Comparison of ENCODE assay signal across 13 cellular contexts in the genomic region with DNA sequence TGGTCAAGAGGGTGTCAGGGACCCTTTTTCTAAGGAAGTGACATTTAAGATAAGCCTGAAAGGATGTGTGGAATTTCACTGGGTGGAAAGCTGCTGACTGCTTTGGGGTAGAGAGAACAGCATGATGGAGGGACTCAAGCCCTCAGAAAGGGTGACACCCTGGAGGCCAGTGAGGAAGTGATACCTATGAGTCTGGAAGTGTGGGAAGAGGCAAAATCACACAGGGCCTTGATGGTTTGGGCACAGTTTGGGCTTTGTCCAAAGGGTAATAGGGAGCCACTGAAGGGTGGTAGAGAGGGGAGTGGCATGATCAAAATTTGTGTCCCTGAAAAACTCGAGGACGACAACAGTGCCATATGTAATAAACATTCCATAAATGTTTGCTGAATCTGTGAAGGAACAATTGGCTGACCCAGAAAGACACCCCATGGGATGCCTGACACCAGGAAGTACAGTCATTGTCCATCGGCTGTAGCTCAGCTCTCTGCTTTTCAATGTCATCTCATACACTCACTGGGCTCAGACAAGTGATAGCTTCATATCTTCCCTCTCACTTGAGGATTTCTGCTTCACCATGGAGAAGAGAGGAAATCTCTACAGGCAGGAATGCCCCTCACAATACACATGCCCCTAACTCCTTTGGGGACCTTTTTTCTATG. TPM values are rescaled to one million over a fixed set of nuclear protein-coding genes. Genes with fewer than 3 reads are reported as not detected.
DNase-seq lines count a peak whose midpoint lies in the region; ATAC-seq and TF ChIP-seq lines count a peak whose summit lies in the region.
"Had no signal": no experiment of that assay in that cellular context is flagged by ENCODE, and none has a peak within 500 bp of the region (broad histone marks: within the 10 kb centered on the region; RNA-seq: fewer than 3 reads in every experiment).

No MANE protein-coding gene starts in this region.

- ATAC-seq in T-cell (replicated peaks in 1 of 4) (no peak), GM21737 (IDR thresholded peaks at IDR 0.05; ENCODE audit: unreplicated experiment) (no peak)
- peak; percentile 14 for ATAC-seq in effector memory CD8-positive, alpha-beta T cell (replicated peaks)

- H3K36me3 Mint-ChIP-seq in activated naive CD4-positive, alpha-beta T cell treated with anti-CD3 and anti-CD28 coated beads, Interleukin-2, amount 50 U/mL, for 24 hours, result peaks cover 4% of the 10 kb centered on the region
- H3K36me3 Mint-ChIP-seq in activated naive CD4-positive, alpha-beta T cell treated with anti-CD3 and anti-CD28 coated beads, Interleukin-2, amount 10 ng/mL, durations not matched to agents 7 days and 5 days, result peaks cover 27% of the 10 kb centered on the region
- peaks cover 13% of the 10 kb centered on the region for H3K36me3 Mint-ChIP-seq in T-cell
- peaks cover 13% of the 10 kb centered on the region for H3K36me3 Mint-ChIP-seq in effector memory CD8-positive, alpha-beta T cell (ENCODE audit: insufficient read depth)

- no peak overlapping the region for H3K4me3 Mint-ChIP-seq in activated naive CD4-positive, alpha-beta T cell treated with anti-CD3 and anti-CD28 coated beads, Interleukin-2, amount 50 U/mL, for 24 hours
- H3K4me3 Mint-ChIP-seq in activated naive CD4-positive, alpha-beta T cell treated with anti-CD3 and anti-CD28 coated beads, Interleukin-2, amount 10 ng/mL, durations not matched to agents 7 days and 5 days, result no peak overlapping the region
- peak overlapping the region in 1 of 3 donors; percentile 13 for H3K4me3 Mint-ChIP-seq in T-cell
- H3K4me3 Mint-ChIP-seq in effector memory CD8-positive, alpha-beta T cell, result peak overlapping the region; percentile 5 to 49

- H3K36me3 ChIP-seq in smooth muscle cell (ENCODE audit: low read depth), result no peaks in the 10 kb centered on the region

- no peak overlapping the region for H3K9ac ChIP-seq in smooth muscle cell (ENCODE audit: low read depth)

- H3K4me3 ChIP-seq in smooth muscle cell, result no peak overlapping the region

- H3K9me3 ChIP-seq in smooth muscle cell (replicated peaks; ENCODE audit: low read depth), result no peaks in the 10 kb centered on the region

- H2AFZ ChIP-seq in smooth muscle cell (ENCODE audit: low read depth), result no peak overlapping the region

- peaks cover 59% of the 10 kb centered on the region for H3K4me1 Mint-ChIP-seq in activated naive CD4-positive, alpha-beta T cell treated with anti-CD3 and anti-CD28 coated beads, Interleukin-2, amount 50 U/mL, for 24 hours
- H3K4me1 Mint-ChIP-seq in activated naive CD4-positive, alpha-beta T cell treated with anti-CD3 and anti-CD28 coated beads, Interleukin-2, amount 10 ng/mL, durations not matched to agents 7 days and 5 days, result peaks cover 42% of the 10 kb centered on the region
- H3K4me1 Mint-ChIP-seq in T-cell, result peaks cover 44 to 70% (median 56%) of the 10 kb centered on the region in 3 donors
- peaks cover 38 to 39% of the 10 kb centered on the region in 2 donors for H3K4me1 Mint-ChIP-seq in effector memory CD8-positive, alpha-beta T cell (ENCODE audit: low read depth in 2 of 2)

- 89% methylated on average over 3 of the region's 3 CpGs for WGBS in smooth muscle cell (ENCODE audit: low lambda C conversion rate)

- POLR2A ChIA-PET in T-cell (lab: Charles Lee), result interaction anchor here (0.6 to 1.0 kb wide), 2 partner anchors 11 to 14 kb away, joined by 3 to 4 read pairs; no protein-coding TSS in a partner anchor

- CTCF ChIA-PET in activated naive CD4-positive, alpha-beta T cell treated with anti-CD3 and anti-CD28 coated beads, Interleukin-2, amount 10 ng/mL, durations not matched to agents 7 days and 5 days (lab: Charles Lee), result interaction anchor here (0.9 kb wide), 1 partner anchor 10 kb away, joined by 3 read pairs; no protein-coding TSS in a partner anchor
- CTCF ChIA-PET in T-cell (lab: Charles Lee), result interaction anchor here in 1 of 2 donors (1.0 kb wide), 1 partner anchor 10 kb away, joined by 3 read pairs; no protein-coding TSS in a partner anchor

- H3K27ac Mint-ChIP-seq in activated naive CD4-positive, alpha-beta T cell treated with anti-CD3 and anti-CD28 coated beads, Interleukin-2, amount 50 U/mL, for 24 hours, result peak overlapping the region; percentile 4
- H3K27ac Mint-ChIP-seq in activated naive CD4-positive, alpha-beta T cell treated with anti-CD3 and anti-CD28 coated beads, Interleukin-2, amount 10 ng/mL, durations not matched to agents 7 days and 5 days, result no peak overlapping the region
- H3K27ac Mint-ChIP-seq in T-cell, result peak overlapping the region; percentile 64 to 71
- H3K27ac Mint-ChIP-seq in effector memory CD8-positive, alpha-beta T cell, result peak overlapping the region; percentile 72 to 82

- no peaks in the 10 kb centered on the region for H3K4me1 ChIP-seq in smooth muscle cell (ENCODE audit: low read depth)

- H3K27me3 ChIP-seq in smooth muscle cell (ENCODE audit: low read depth), result no peaks in the 10 kb centered on the region

- DNase-seq in activated naive CD4-positive, alpha-beta T cell treated with anti-CD3 and anti-CD28 coated beads, Interleukin-2, amount 10 ng/mL, durations not matched to agents 7 days and 5 days, result no peak
- DNase-seq in T-cell (no peak), smooth muscle cell (lab: John Stamatoyannopoulos, UW; ENCODE audit: unreplicated experiment) (no peak), activated gamma-delta T cell treated with Interleukin-2 at 50 U/mL for 16 hours (no peak)
- DNase-seq in effector memory CD8-positive, alpha-beta T cell, result no peak
- DNase-seq in effector CD8-positive, alpha-beta T cell (lab: John Stamatoyannopoulos, UW), result no peak
- DNase-seq: activated naive CD4-positive, alpha-beta T cell treated with anti-CD3 and anti-CD28 coated beads, Interleukin-2, amount 50 U/mL, for 16 hours; cerebellar nuclear complex; DMS79; NCI-H2029 treated with DMSO at 0.1 percent for 48 hours; NCI-H748 treated with DMSO at 0.1 percent for 48 hours had no signal

- H4K20me1 ChIP-seq in smooth muscle cell (ENCODE audit: low read depth), result no peaks in the 10 kb centered on the region

- H3K27me3 Mint-ChIP-seq in activated naive CD4-positive, alpha-beta T cell treated with anti-CD3 and anti-CD28 coated beads, Interleukin-2, amount 50 U/mL, for 24 hours, result no peaks in the 10 kb centered on the region
- H3K27me3 Mint-ChIP-seq in activated naive CD4-positive, alpha-beta T cell treated with anti-CD3 and anti-CD28 coated beads, Interleukin-2, amount 10 ng/mL, durations not matched to agents 7 days and 5 days, result no peaks in the 10 kb centered on the region
- no peaks in the 10 kb centered on the region for H3K27me3 Mint-ChIP-seq in T-cell
- no peaks in the 10 kb centered on the region for H3K27me3 Mint-ChIP-seq in effector memory CD8-positive, alpha-beta T cell

- H3K4me2 ChIP-seq in smooth muscle cell, result no peak overlapping the region

- H3K27ac ChIP-seq in smooth muscle cell (ENCODE audit: low read depth), result peak overlapping the region; percentile 13

- no peaks in the 10 kb centered on the region for H3K9me3 Mint-ChIP-seq in activated naive CD4-positive, alpha-beta T cell treated with anti-CD3 and anti-CD28 coated beads, Interleukin-2, amount 50 U/mL, for 24 hours
- H3K9me3 Mint-ChIP-seq in activated naive CD4-positive, alpha-beta T cell treated with anti-CD3 and anti-CD28 coated beads, Interleukin-2, amount 10 ng/mL, durations not matched to agents 7 days and 5 days, result no peaks in the 10 kb centered on the region
- H3K9me3 Mint-ChIP-seq in T-cell, result no peaks in the 10 kb centered on the region
- peaks cover 0 to 1% of the 10 kb centered on the region in 2 donors for H3K9me3 Mint-ChIP-seq in effector memory CD8-positive, alpha-beta T cell

- H3F3A ChIP-seq in smooth muscle cell (ENCODE audit: low read depth), result peaks cover 1% of the 10 kb centered on the region

- H3K79me2 ChIP-seq in smooth muscle cell (ENCODE audit: low read depth), result no peaks in the 10 kb centered on the region

- TF ChIP-seq CTCF in smooth muscle cell (IDR thresholded peaks at IDR 0.05; ENCODE audit: borderline replicate concordance, insufficient read depth, poor library complexity, severe bottlenecking), result no peak

RNA-seq across cellular contexts. Expression of gene CASS4, which starts 21.3 kb away (rescaled TPM):
- total RNA-seq in T-cell (10 to 100 TPM in 3 of 5 donors, 1 to 10 TPM in 2; 8.0 to 13.8 (median 11.2) TPM), smooth muscle cell (0.22 TPM in 1 of 2 replicates, not detected in the other)
- polyA plus RNA-seq in smooth muscle cell, result 0.07 and 0.34 TPM in 2 replicates

RNA-seq across cellular contexts. Expression of gene RTF2, which starts 35.1 kb away (rescaled TPM):
- total RNA-seq in T-cell, result 10 to 100 TPM; 55.8 to 69.7 (median 64.8) TPM
- 35.1 and 38.0 TPM in 2 replicates for total RNA-seq in smooth muscle cell
- polyA plus RNA-seq in smooth muscle cell, result 106 and 109 TPM in 2 replicates

RNA-seq across cellular contexts. Expression of gene CSTF1, which starts 40.9 kb away (rescaled TPM):
- 10 to 100 TPM; 17.3 to 47.7 (median 41.9) TPM for total RNA-seq in T-cell
- total RNA-seq in smooth muscle cell, result 38.5 and 52.4 TPM in 2 replicates
- 21.6 and 27.8 TPM in 2 replicates for polyA plus RNA-seq in smooth muscle cell

RNA-seq across cellular contexts. Expression of gene AURKA, which starts 41.3 kb away (rescaled TPM):
- total RNA-seq in T-cell (1 to 10 TPM; 1.3 to 2.3 (median 2.0) TPM), smooth muscle cell (9.2 and 12.7 TPM in 2 replicates)
- polyA plus RNA-seq in smooth muscle cell, result 13.8 and 13.9 TPM in 2 replicates

Comparison
In these comparisons a context has a peak if more than half of its experiments do, and no peak if none do; other contexts are left out.
1. H3K4me3 Mint-ChIP-seq: peak in effector memory CD8-positive, alpha-beta T cell (2 of 2); none in activated naive CD4-positive, alpha-beta T cell treated with anti-CD3 and anti-CD28 coated beads, Interleukin-2, amount 50 U/mL, for 24 hours (single experiment) and activated naive CD4-positive, alpha-beta T cell treated with anti-CD3 and anti-CD28 coated beads, Interleukin-2, amount 10 ng/mL, durations not matched to agents 7 days and 5 days (single experiment).